In genomic region chr10:92914478-92915066, GRCh38 we compare ENCODE assay signal across 8 cellular contexts.
DNase-seq lines count a peak whose midpoint lies in the region; ATAC-seq, FAIRE-seq and TF ChIP-seq lines count a peak whose summit lies in the region.

No MANE protein-coding gene starts in this region.

- H3K9me3 ChIP-seq in SK-N-SH: no peaks in the 10 kb centered on the region
- H3K9me3 ChIP-seq in K562 (replicated peaks; ENCODE audit: control insufficient read depth, insufficient read depth, low read depth, low read length): no peaks in the 10 kb centered on the region

- H3K27ac ChIP-seq in KMS-11: no peak overlapping the region
- H3K27ac ChIP-seq in SK-N-SH (ENCODE audit: low read depth in 2 of 2, low read length in 1 of 2): no peak overlapping the region
- no peak overlapping the region for H3K27ac ChIP-seq in K562 (ENCODE audit: extremely low read depth, low read depth, low read length)

- ATAC-seq in GM19023 (IDR thresholded peaks at IDR 0.05; ENCODE audit: unreplicated experiment) (peak; percentile 73), K562 (peak; percentile 97)

- TF ChIP-seq RAD21 in SK-N-SH (IDR thresholded peaks at IDR 0.05; ENCODE audit: low read length): peak; percentile 54
- peak in 1 of 2 experiments; percentile 27; a peak in 2 of 4 replicates for TF ChIP-seq RAD21 in K562 (CRISPR knock-in tag; conservative IDR thresholded peaks at IDR 0.05 in 1 of 2, IDR thresholded peaks at IDR 0.05 in 1 of 2)

- CTCF ChIA-PET in SK-N-SH (lab: Yijun Ruan, JAX) (interaction anchor here (0.6 to 2.6 kb wide), 11 partner anchors 9 to 377 kb away, joined by 3 to 17 read pairs (median 3); partner anchors contain the start of gene CYP26A1), K562 (lab: Yijun Ruan, JAX; ENCODE audit: low intra/inter-chr PET ratio) (no interaction called here)

- H3K4me2 ChIP-seq in KMS-11 (no peak overlapping the region), SK-N-SH (no peak overlapping the region), K562 (ENCODE audit: insufficient read depth, low read length) (no peak overlapping the region)

- in situ Hi-C loops in K562 (cut with MboI): no loop called here

- H3K27me3 ChIP-seq in KMS-11 (ENCODE audit: insufficient read depth, low read depth): no peaks in the 10 kb centered on the region
- H3K27me3 ChIP-seq in SK-N-SH (ENCODE audit: insufficient read depth): no peaks in the 10 kb centered on the region
- no peaks in the 10 kb centered on the region for H3K27me3 ChIP-seq in K562 (ENCODE audit: control insufficient read depth in 2 of 2, insufficient read depth in 2 of 2, low read length in 2 of 2)

- no peak overlapping the region for H3K4me3 ChIP-seq in KMS-11 (IDR thresholded peaks at IDR 0.05; ENCODE audit: insufficient read depth, low read depth, low read length)
- H3K4me3 ChIP-seq in SK-N-SH (ENCODE audit: low read depth in 2 of 2, low read length in 1 of 2): no peak overlapping the region
- no peak overlapping the region for H3K4me3 ChIP-seq in K562

- H4K20me1 ChIP-seq in KMS-11 (ENCODE audit: insufficient read depth) (no peaks in the 10 kb centered on the region), SK-N-SH (ENCODE audit: insufficient read depth) (no peaks in the 10 kb centered on the region), K562 (replicated peaks; ENCODE audit: control insufficient read depth, insufficient read depth, low read length) (no peaks in the 10 kb centered on the region)

- TF ChIP-seq CTCF in KMS-11 (conservative IDR thresholded peaks at IDR 0.05; ENCODE audit: low read depth, low read length): peak; percentile 78
- peak; percentile 78 for TF ChIP-seq CTCF in SK-N-SH (IDR thresholded peaks at IDR 0.05)
- TF ChIP-seq CTCF in K562 (IDR thresholded peaks at IDR 0.05 in 2 of 3, conservative IDR thresholded peaks at IDR 0.05 in 1 of 3; ENCODE audit: insufficient read depth in 2 of 3, low read depth in 1 of 3, low read length in 3 of 3): peak; percentile 37 to 63 (median 55); a peak in 5 of 6 replicates

- H2AFZ ChIP-seq in KMS-11 (ENCODE audit: low read depth) (no peak overlapping the region), SK-N-SH (ENCODE audit: low read depth) (no peak overlapping the region), K562 (ENCODE audit: low read depth, low read length) (no peak overlapping the region)

- peak; percentile 30 for DNase-seq in CMK (ENCODE audit: low read depth)
- peak; percentile 41 for DNase-seq in SK-N-SH
- DNase-seq in K562 (ENCODE audit: extremely low read depth in 1 of 4, low spot score in 3 of 4): peak; percentile 36 to 75 (median 44)
- peak; percentile 68 for DNase-seq in islet precursor cell
- peak; percentile 27 to 33 for DNase-seq in stimulated activated CD4-positive, alpha-beta T cell treated with anti-CD3 and anti-CD28 coated beads, Interleukin-4, amount 100 ng/mL, for 4 hours
- no peak for DNase-seq in foreskin melanocyte

- peaks cover 10% of the 10 kb centered on the region for H3K4me1 ChIP-seq in KMS-11 (ENCODE audit: low read depth, poor library complexity, severe bottlenecking)
- H3K4me1 ChIP-seq in SK-N-SH (ENCODE audit: control insufficient read depth in 1 of 2, insufficient read depth in 2 of 2, low read depth in 1 of 2, low read length in 1 of 2): peaks cover 0 to 2% of the 10 kb centered on the region in 2 experiments; a peak in 1 of 4 replicates
- peaks cover 0 to 13% of the 10 kb centered on the region in 2 experiments; a peak in 3 of 5 replicates for H3K4me1 ChIP-seq in K562 (replicated peaks in 1 of 2; ENCODE audit: control insufficient read depth in 2 of 2, insufficient read depth in 2 of 2, low read length in 2 of 2)

- H3K9ac ChIP-seq in KMS-11 (no peak overlapping the region), SK-N-SH (no peak overlapping the region), K562 (ENCODE audit: insufficient read depth in 1 of 2, low read depth in 2 of 2, low read length in 2 of 2) (no peak overlapping the region)

- H3K79me2 ChIP-seq in KMS-11 (ENCODE audit: insufficient read depth, low read depth) (no peaks in the 10 kb centered on the region), SK-N-SH (ENCODE audit: insufficient read depth) (no peaks in the 10 kb centered on the region), K562 (ENCODE audit: control insufficient read depth, insufficient read depth, low read length) (no peaks in the 10 kb centered on the region; the same call in 2 of the 3 replicates)

- H3K36me3 ChIP-seq in KMS-11 (ENCODE audit: insufficient read depth) (no peaks in the 10 kb centered on the region), SK-N-SH (replicated peaks in 1 of 2; ENCODE audit: control insufficient read depth in 1 of 2, insufficient read depth in 2 of 2, low read length in 1 of 2) (peaks cover 0 to 2% of the 10 kb centered on the region in 2 experiments), K562 (ENCODE audit: control insufficient read depth, insufficient read depth, low read length) (peaks cover 12% of the 10 kb centered on the region; the same call in 2 of the 3 replicates)

- no peaks in the 10 kb centered on the region for H3K9me2 ChIP-seq in SK-N-SH

- no peaks in the 10 kb centered on the region for H3F3A ChIP-seq in SK-N-SH (replicated peaks; ENCODE audit: insufficient read depth)

- peak; percentile 68 for FAIRE-seq in K562 (lab: Jason Lieb, UNC)

- H3K9me1 ChIP-seq in K562 (ENCODE audit: control insufficient read depth, insufficient read depth, low read length): no peaks in the 10 kb centered on the region

- no peak for TF ChIP-seq POLR2A in K562 (conservative IDR thresholded peaks at IDR 0.05)

- POLR2A ChIA-PET in SK-N-SH (lab: Yijun Ruan, JAX): no interaction called here
- POLR2A ChIA-PET in K562 (lab: Yijun Ruan, JAX): no interaction called here

- no TSS peak for BruUV-seq in K562 (replicated peaks; lab: Mats Ljungman, UMichigan)

- WGBS in SK-N-SH (ENCODE audit: low lambda C conversion rate): 48% methylated on average over 2 of the region's 2 CpGs
- WGBS in K562 (ENCODE audit: insufficient coverage, low coverage, missing lambda C conversion rate): 42% methylated on average over 2 of the region's 2 CpGs

- intact Hi-C loops in K562 (cut with micrococcal nuclease): no loop called here

- TF ChIP-seq EP300 in SK-N-SH (IDR thresholded peaks at IDR 0.05; ENCODE audit: borderline replicate concordance in 1 of 2, low read depth in 1 of 2, low read length in 1 of 2) (no peak), K562 (IDR thresholded peaks at IDR 0.05; ENCODE audit: low read length) (no peak)

TF ChIP-seq in SK-N-SH, 30 proteins besides CTCF, POLR2A, EP300 and RAD21:
- TF ChIP-seq SMC3 (IDR thresholded peaks at IDR 0.05; ENCODE audit: low read depth, low read length) (peak; percentile 36; the same call in 1 of the 2 replicates), MEF2A (IDR thresholded peaks at IDR 0.05; ENCODE audit: borderline replicate concordance, low read depth) (no peak), FOXM1 (IDR thresholded peaks at IDR 0.05; ENCODE audit: low read depth) (no peak), RFX5 (IDR thresholded peaks at IDR 0.05; ENCODE audit: low read length) (no peak)

TF ChIP-seq in K562, 482 proteins besides CTCF, POLR2A, EP300 and RAD21 (continues in another document):
- TF ChIP-seq TRIM24 (IDR thresholded peaks at IDR 0.05) (peak in 1 of 2 experiments; percentile 16; a peak in 1 of 4 replicates), ARID3A (IDR thresholded peaks at IDR 0.05; ENCODE audit: borderline replicate concordance, low read depth, low read length) (0 out of 2 replicates have a peak, but pooled peaks have one; percentile 19), KAT7 (CRISPR knock-in tag; IDR thresholded peaks at IDR 0.05; ENCODE audit: borderline replicate concordance) (no peak), CTCFL (IDR thresholded peaks at IDR 0.05; ENCODE audit: borderline replicate concordance, insufficient read depth, low read depth, low read length, poor library complexity, severe bottlenecking) (peak; percentile 55), TCFL5 (CRISPR knock-in tag; conservative IDR thresholded peaks at IDR 0.05) (no peak), CBX2 (IDR thresholded peaks at IDR 0.05; ENCODE audit: insufficient read depth, low read length, poor library complexity, severe bottlenecking) (no peak), TEAD4 (IDR thresholded peaks at IDR 0.05; ENCODE audit: low read length) (no peak), TEAD4 (CRISPR knock-in tag; IDR thresholded peaks at IDR 0.05; ENCODE audit: borderline replicate concordance) (no peak), BCOR (IDR thresholded peaks at IDR 0.05) (no peak), FOSL1 (tag; conservative IDR thresholded peaks at IDR 0.05) (no peak)
